ENCODE assay signal across 14 cellular contexts in genomic region chr5:122882836-122883235, GRCh38. TPM values are rescaled to one million over a fixed set of nuclear protein-coding genes. Genes with fewer than 3 reads are reported as not detected.
DNase-seq lines count a peak whose midpoint lies in the region; FAIRE-seq and TF ChIP-seq lines count a peak whose summit lies in the region.
"Had no signal": no experiment of that assay in that cellular context is flagged by ENCODE, and none has a peak within 500 bp of the region (broad histone marks: within the 10 kb centered on the region; RNA-seq: fewer than 3 reads in every experiment).

No MANE protein-coding gene starts in this region.

- H3K9me1 ChIP-seq in endothelial cell of umbilical vein (replicated peaks; ENCODE audit: control insufficient read depth, extremely low read depth, insufficient read depth, low read length) = no peaks in the 10 kb centered on the region

- no peak for TF ChIP-seq CTCF in MCF 10A (IDR thresholded peaks at IDR 0.05; ENCODE audit: unreplicated experiment)
- TF ChIP-seq CTCF in breast epithelium (IDR thresholded peaks at IDR 0.05) = no peak
- no peak for TF ChIP-seq CTCF in endothelial cell of umbilical vein (IDR thresholded peaks at IDR 0.05; ENCODE audit: extremely low read depth in 1 of 2, insufficient read depth in 1 of 2, low read depth in 1 of 2, low read length in 2 of 2)
- no peak for TF ChIP-seq CTCF in tibial nerve (IDR thresholded peaks at IDR 0.05)

- no peaks in the 10 kb centered on the region for H3K36me3 ChIP-seq in breast epithelium
- no peaks in the 10 kb centered on the region for H3K36me3 ChIP-seq in endothelial cell of umbilical vein (ENCODE audit: control insufficient read depth in 2 of 2, extremely low read depth in 1 of 2, insufficient read depth in 2 of 2, low read length in 2 of 2)
- H3K36me3 ChIP-seq in tibial nerve = peaks cover 0 to 3% (median 0%) of the 10 kb centered on the region in 3 donors

- no peak overlapping the region for H3K9ac ChIP-seq in endothelial cell of umbilical vein (replicated peaks; ENCODE audit: extremely low read depth, insufficient read depth, low read length)

- peak overlapping the region; percentile 2 for H3K4me3 Mint-ChIP-seq in MCF 10A (ENCODE audit: unreplicated experiment)

- no peaks in the 10 kb centered on the region for H3K79me2 ChIP-seq in endothelial cell of umbilical vein (ENCODE audit: control insufficient read depth, insufficient read depth, low read length)

- peaks cover 24% of the 10 kb centered on the region for H3K4me1 Mint-ChIP-seq in MCF 10A (ENCODE audit: insufficient read depth, unreplicated experiment)

- intact Hi-C loops in MCF 10A (cut with micrococcal nuclease) (loop anchor here (5.0 to 10.0 kb wide), 2 partner anchors 36 to 178 kb away; partner anchors contain the start of gene SNX24), breast epithelium (cut with DNase I; ENCODE audit: low total_unique reads) (no loop called here), endothelial cell of umbilical vein (cut with micrococcal nuclease) (no loop called here)

- H3K4me2 ChIP-seq in endothelial cell of umbilical vein (ENCODE audit: insufficient read depth, low read length) = no peak overlapping the region

- H3K27ac ChIP-seq in breast epithelium = no peak overlapping the region
- H3K27ac ChIP-seq in endothelial cell of umbilical vein (ENCODE audit: insufficient read depth, low read depth, low read length) = no peak overlapping the region
- H3K27ac ChIP-seq in tibial nerve = peak overlapping the region; percentile 2 to 84 (median 51)
- H3K27ac ChIP-seq: C4-2B had no signal

- CTCF ChIA-PET in MCF 10A (lab: Yijun Ruan, JAX) (interaction anchor here (0.6 to 2.9 kb wide), 3 partner anchors 11 to 178 kb away, joined by 3 to 15 read pairs (median 11); no protein-coding TSS in a partner anchor), endothelial cell of umbilical vein (lab: Charles Lee) (interaction anchor here (1.0 to 1.4 kb wide), 2 partner anchors 8 to 13 kb away, joined by 3 to 5 read pairs; no protein-coding TSS in a partner anchor)

- no peaks in the 10 kb centered on the region for H3K9me3 Mint-ChIP-seq in MCF 10A (ENCODE audit: unreplicated experiment)

- no peaks in the 10 kb centered on the region for H3K4me1 ChIP-seq in breast epithelium
- no peaks in the 10 kb centered on the region for H3K4me1 ChIP-seq in endothelial cell of umbilical vein (ENCODE audit: control insufficient read depth, extremely low read depth, insufficient read depth, low read length)
- H3K4me1 ChIP-seq in tibial nerve = peaks cover 0 to 52% (median 3%) of the 10 kb centered on the region in 4 donors

- no peaks in the 10 kb centered on the region for H3K36me3 Mint-ChIP-seq in MCF 10A (ENCODE audit: insufficient read depth, unreplicated experiment)

- no TSS peak for BruUV-seq in MCF 10A (replicated peaks; lab: Mats Ljungman, UMichigan)
- BruUV-seq in endothelial cell of umbilical vein (replicated peaks; lab: Mats Ljungman, UMichigan) = no TSS peak

- H2AFZ ChIP-seq in endothelial cell of umbilical vein (ENCODE audit: low read depth, low read length) = no peak overlapping the region

- H4K20me1 ChIP-seq in endothelial cell of umbilical vein (replicated peaks; ENCODE audit: control insufficient read depth, extremely low read depth, insufficient read depth, low read length) = no peaks in the 10 kb centered on the region

- TF ChIP-seq POLR2A in breast epithelium (IDR thresholded peaks at IDR 0.05) (no peak), endothelial cell of umbilical vein (IDR thresholded peaks at IDR 0.05; ENCODE audit: low read depth, low read length) (no peak), tibial nerve (IDR thresholded peaks at IDR 0.05) (no peak)

- peak overlapping the region; percentile 8 for H3K27ac Mint-ChIP-seq in MCF 10A (ENCODE audit: low read depth, unreplicated experiment)

- 49 to 55% methylated on average over 3 of the region's 3 CpGs for WGBS in tibial nerve, 2 donors

- FAIRE-seq in endothelial cell of umbilical vein (lab: Jason Lieb, UNC) = peak; percentile 31
- FAIRE-seq: GM12892, kidney had no signal

- no peaks in the 10 kb centered on the region for H3K27me3 Mint-ChIP-seq in MCF 10A (ENCODE audit: insufficient read depth, unreplicated experiment)

- H3K27me3 ChIP-seq in breast epithelium (no peaks in the 10 kb centered on the region), endothelial cell of umbilical vein (ENCODE audit: control insufficient read depth in 2 of 2, insufficient read depth in 2 of 2, low read length in 2 of 2) (no peaks in the 10 kb centered on the region), tibial nerve (no peaks in the 10 kb centered on the region)

- no peak for TF ChIP-seq EP300 in tibial nerve (IDR thresholded peaks at IDR 0.05)

- dilution Hi-C loops in endothelial cell of umbilical vein (cut with MboI; ENCODE audit: extremely low pct_ligation_motif_present, low sequenced_read_pairs) = no loop called here

- no peak overlapping the region for H3K4me3 ChIP-seq in breast epithelium
- H3K4me3 ChIP-seq in endothelial cell of umbilical vein (replicated peaks in 1 of 3; ENCODE audit: insufficient read depth in 1 of 3, low read depth in 1 of 3, low read length in 3 of 3) = no peak overlapping the region
- no peak overlapping the region for H3K4me3 ChIP-seq in tibial nerve

- H3K9me3 ChIP-seq in breast epithelium (no peaks in the 10 kb centered on the region), endothelial cell of umbilical vein (replicated peaks; ENCODE audit: control insufficient read depth, insufficient read depth, low read length) (no peaks in the 10 kb centered on the region), tibial nerve (no peaks in the 10 kb centered on the region)

- POLR2A ChIA-PET in MCF 10A (lab: Yijun Ruan, JAX) (interaction anchor here (1.1 to 2.2 kb wide), 4 partner anchors 9 to 38 kb away, joined by 3 to 13 read pairs (median 4); partner anchors contain the start of gene SNX24), endothelial cell of umbilical vein (lab: Charles Lee) (no interaction called here)

- DNase-seq in MCF 10A (ENCODE audit: unreplicated experiment) (peak; percentile 39), breast epithelium (ENCODE audit: low spot score in 2 of 2) (no peak), M059J (ENCODE audit: low read depth) (peak; percentile 63), endothelial cell of umbilical vein (ENCODE audit: low read depth, low spot score) (no peak), tibial nerve (ENCODE audit: low spot score in 2 of 2) (no peak), cerebellar cortex (ENCODE audit: low spot score) (no peak), AML-193 (lab: John Stamatoyannopoulos, UW) (no peak), NCI-H526 treated with DMSO at 0.1 percent for 48 hours (lab: John Stamatoyannopoulos, UW) (no peak)
- DNase-seq: cortex of kidney, kidney, NCI-H345, posterior cingulate gyrus had no signal

TF ChIP-seq in endothelial cell of umbilical vein, 7 proteins besides CTCF, POLR2A, EP300 and RAD21:
- no peak for TF ChIP-seq MYC (IDR thresholded peaks at IDR 0.05; ENCODE audit: low read depth, low read length)

RNA-seq across cellular contexts. Expression of gene SNX24, which starts 37.4 kb away (rescaled TPM):
- total RNA-seq in MCF 10A (2022) (97.0 and 98.1 TPM in 2 replicates), breast epithelium (10 to 100 TPM; 13.1 to 18.4 (median 15.4) TPM), endothelial cell of umbilical vein (8.8 and 14.9 TPM in 2 replicates), tibial nerve (10 to 100 TPM; 32.0 to 69.5 (median 51.1) TPM)
- 27.2 and 58.8 TPM in 2 replicates for total RNA-seq in M059J (2014; rRNA removed; shearing (Covaris generic))
- 2.9 TPM in 2 replicates for polyA plus RNA-seq in endothelial cell of umbilical vein
- 4.7 and 5.5 TPM in 2 replicates for polyA plus RNA-seq in endothelial cell of umbilical vein (2011; cell fraction: cytosol; rRNA removed)
- 5.7 and 5.9 TPM in 2 replicates for polyA plus RNA-seq in endothelial cell of umbilical vein (2011; cell fraction: nucleus; rRNA removed)
- polyA plus RNA-seq in endothelial cell of umbilical vein (2012) = 6.9 and 9.5 TPM in 2 replicates
- polyA minus RNA-seq in endothelial cell of umbilical vein = 2.6 and 3.5 TPM in 2 replicates
- polyA minus RNA-seq in endothelial cell of umbilical vein (2011; cell fraction: cytosol; rRNA and poly(A)+ RNA removed) = 3.2 TPM
- 3.5 and 3.7 TPM in 2 replicates for polyA minus RNA-seq in endothelial cell of umbilical vein (2011; cell fraction: nucleus; rRNA and poly(A)+ RNA removed)

Comparison
In these comparisons a context has a peak if more than half of its experiments do, and no peak if none do; other contexts are left out.
1. DNase-seq: peak in MCF 10A (single experiment) and M059J (single experiment); none in breast epithelium (0 of 2), endothelial cell of umbilical vein (single experiment), tibial nerve (0 of 2), cerebellar cortex (single experiment), AML-193 (0 of 2) and NCI-H526 treated with DMSO at 0.1 percent for 48 hours (single experiment).
2. H3K27ac ChIP-seq: peak in tibial nerve (4 of 4); none in breast epithelium (0 of 2) and endothelial cell of umbilical vein (single experiment).